In genomic region chr1:160101037-160101716, GRCh38 we compare ENCODE assay signal across 8 cellular contexts. TPM values are rescaled to one million over a fixed set of nuclear protein-coding genes. Genes with fewer than 3 reads are reported as not detected.
A peak's percentile ranks its signal among the peaks of the same experiment; 100 is the strongest.
DNase-seq lines count a peak whose midpoint lies in the region; ATAC-seq and TF ChIP-seq lines count a peak whose summit lies in the region.

No MANE protein-coding gene starts in this region.

- DNase-seq in C1 segment of cervical spinal cord (lab: John Stamatoyannopoulos, UW), result peak; percentile 47 to 92 (median 80)
- peak; percentile 35 for DNase-seq in NCI-H2029 treated with DMSO at 0.1 percent for 48 hours (lab: John Stamatoyannopoulos, UW)
- DNase-seq in T-helper 22 cell (ENCODE audit: low read depth), result peak; percentile 57
- DNase-seq in amygdala (lab: John Stamatoyannopoulos, UW), result peak; percentile 29 to 96 (median 84)
- peak; percentile 88 for DNase-seq in right atrium auricular region (ENCODE audit: low spot score)
- no peak for DNase-seq in retinal pigment epithelial cell (ENCODE audit: low read depth)

- H3K4me1 ChIP-seq in right atrium auricular region, result peaks cover 0 to 41% of the 10 kb centered on the region in 2 donors

- H3K4me3 ChIP-seq in right atrium auricular region, result no peak overlapping the region
- no peak overlapping the region for H3K4me3 ChIP-seq in retinal pigment epithelial cell (ENCODE audit: low read length)

- TF ChIP-seq CTCF in right atrium auricular region (IDR thresholded peaks at IDR 0.05), result peak; percentile 88 to 98
- peak; percentile 95 for TF ChIP-seq CTCF in retinal pigment epithelial cell (conservative IDR thresholded peaks at IDR 0.05; ENCODE audit: low read depth, low read length)

- no peaks in the 10 kb centered on the region for H3K36me3 ChIP-seq in right atrium auricular region

- no peaks in the 10 kb centered on the region for H3K27me3 ChIP-seq in right atrium auricular region

- H3K27ac ChIP-seq in right atrium auricular region, result peak overlapping the region; percentile 72 to 75

- ATAC-seq in GM21825 (IDR thresholded peaks at IDR 0.05; ENCODE audit: unreplicated experiment), result peak; percentile 25
- no peak for ATAC-seq in HG03196 (IDR thresholded peaks at IDR 0.05; ENCODE audit: unreplicated experiment)

- H3K9me3 ChIP-seq in right atrium auricular region, result no peaks in the 10 kb centered on the region

RNA-seq across cellular contexts. Expression of gene IGSF8, which starts 2.8 kb away (rescaled TPM):
- total RNA-seq in right atrium auricular region, result 10 to 100 TPM; 20.1 to 20.8 TPM

RNA-seq across cellular contexts. Expression of gene ATP1A2, which starts 14.4 kb away (rescaled TPM):
- 100 to 1,000 TPM; 146 to 228 TPM for total RNA-seq in right atrium auricular region

RNA-seq across cellular contexts. Expression of gene KCNJ9, which starts 19.8 kb away (rescaled TPM):
- total RNA-seq in right atrium auricular region, result under 1 TPM in 1 of 2 donors, not detected in 1; 0.08 TPM

RNA-seq across cellular contexts. Expression of gene KCNJ10, which starts 31.2 kb away (rescaled TPM):
- total RNA-seq in right atrium auricular region, result under 1 TPM in 1 of 2 donors, not detected in 1; 0.20 TPM

RNA-seq across cellular contexts. Expression of gene ATP1A4, which starts 50.2 kb away (rescaled TPM):
- total RNA-seq in right atrium auricular region, result not detected
